28 cellular contexts compared by ENCODE assay signal in the genomic region with DNA sequence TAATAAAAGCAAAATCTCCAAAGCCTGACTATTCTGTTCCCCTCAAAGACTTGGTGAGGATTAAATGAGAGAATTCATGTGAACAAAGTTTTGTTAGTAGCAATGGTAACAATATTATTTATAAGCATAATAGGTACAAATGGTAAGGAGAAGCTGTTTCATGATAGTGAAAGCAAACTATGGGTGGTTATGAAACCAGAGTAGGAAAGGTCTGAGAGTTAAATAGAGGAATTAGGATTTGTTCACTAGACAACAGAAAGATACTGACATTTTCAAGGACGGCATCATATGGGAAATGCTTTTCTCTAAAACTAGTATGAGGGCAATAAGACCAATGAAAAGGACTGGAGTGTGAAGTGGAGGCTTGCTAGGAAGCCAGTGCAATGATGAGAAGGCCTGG.
A peak's percentile ranks its signal among the peaks of the same experiment; 100 is the strongest.
DNase-seq lines count a peak whose midpoint lies in the region; ATAC-seq, FAIRE-seq and TF ChIP-seq lines count a peak whose summit lies in the region.
"Had no signal": no experiment of that assay in that cellular context is flagged by ENCODE, and none has a peak within 500 bp of the region (broad histone marks: within the 10 kb centered on the region; RNA-seq: fewer than 3 reads in every experiment).

No MANE protein-coding gene starts in this region.

- TF ChIP-seq RAD21 in HepG2 (CRISPR knock-in tag; IDR thresholded peaks at IDR 0.05): no peak

- intact Hi-C loops in HepG2 (cut with micrococcal nuclease; ENCODE audit: unreplicated experiment): no loop called here
- intact Hi-C loops in right lobe of liver (cut with DNase I): no loop called here

- no peaks in the 10 kb centered on the region for H4K20me1 ChIP-seq in HepG2 (ENCODE audit: insufficient read depth, low read length)

- TF ChIP-seq CTCF in HepG2 (CRISPR knock-in tag; IDR thresholded peaks at IDR 0.05) (no peak), right lobe of liver (IDR thresholded peaks at IDR 0.05) (no peak), RWPE2 (IDR thresholded peaks at IDR 0.05; ENCODE audit: poor library complexity, severe bottlenecking) (no peak)

- DNase-seq in HepG2 (ENCODE audit: low spot score) (no peak), right lobe of liver (no peak), RWPE2 (ENCODE audit: low spot score) (no peak), HT-29 (ENCODE audit: low spot score) (no peak), GF-D8 (lab: John Stamatoyannopoulos, UW) (no peak), hippocampal formation (lab: John Stamatoyannopoulos, UW) (no peak)
- DNase-seq: activated CD4-positive, alpha-beta T cell treated with anti-CD3 and anti-CD28 coated beads for 36 hours; activated effector memory CD4-positive, alpha-beta T cell treated with anti-CD3 and anti-CD28 coated beads, Interleukin-2, amount 50 U/mL, for 16 hours; activated naive CD8-positive, alpha-beta T cell treated with anti-CD3 and anti-CD28 coated beads, Interleukin-2, amount 10 ng/mL, durations not matched to agents 7 days and 5 days; activated T-cell treated with anti-CD3 and anti-CD28 coated beads for 4 hours; CD4-positive, CD25-positive, alpha-beta regulatory T cell; central memory CD4-positive, alpha-beta T cell; gastrocnemius medialis; GM23248; HFFc6; immature natural killer cell; Kasumi-1; NCI-H446 treated with DMSO at 0.1 percent for 48 hours; NCI-H82; OCI-M1; sigmoid colon; uterus had no signal

- in situ Hi-C loops in HepG2 (cut with HindIII; ENCODE audit: extremely low pct_ligation_motif_present, low pct_unique_long_range_greater_than_20kb): no loop called here

- BruUV-seq in HepG2 (replicated peaks; lab: Mats Ljungman, UMichigan): no TSS peak

- CTCF ChIA-PET in HepG2 (lab: Yijun Ruan, JAX; ENCODE audit: low intra/inter-chr PET ratio, low total read pairs): no interaction called here

- WGBS in HepG2 (ENCODE audit: low lambda C conversion rate): 100% methylated on average over 1 of the region's 1 CpG
- WGBS in right lobe of liver (ENCODE audit: insufficient coverage, low coverage, low lambda C conversion rate, missing lambda C conversion rate): 38% methylated on average over 1 of the region's 1 CpG

- TF ChIP-seq EP300 in HepG2 (IDR thresholded peaks at IDR 0.05; ENCODE audit: low read depth in 2 of 2, low read length in 2 of 2) (no peak), HepG2 (CRISPR knock-in tag; IDR thresholded peaks at IDR 0.05; ENCODE audit: borderline replicate concordance) (no peak)

- peaks cover 2 to 4% of the 10 kb centered on the region in 2 experiments; a peak in 2 of 5 replicates for H3K36me3 ChIP-seq in HepG2 (replicated peaks in 1 of 2; ENCODE audit: control insufficient read depth in 1 of 2, insufficient read depth in 2 of 2, low read length in 2 of 2)
- peaks cover 0 to 19% (median 4%) of the 10 kb centered on the region in 4 donors for H3K36me3 ChIP-seq in right lobe of liver
- peaks cover 7% of the 10 kb centered on the region; the same call in 1 of the 2 replicates for H3K36me3 ChIP-seq in RWPE2 (ENCODE audit: low read depth)
- H3K36me3 ChIP-seq: ascending aorta, gastrocnemius medialis, uterus had no signal

- no peak for TF ChIP-seq POLR2A in HepG2 (IDR thresholded peaks at IDR 0.05; ENCODE audit: insufficient read depth in 1 of 2, low read depth in 2 of 2, low read length in 2 of 2)
- TF ChIP-seq POLR2A in right lobe of liver (IDR thresholded peaks at IDR 0.05): no peak

- H3K27ac ChIP-seq in HepG2 (ENCODE audit: extremely low read length, insufficient read depth, low read length) (peak overlapping the region; percentile 57), right lobe of liver (no peak overlapping the region), RWPE2 (ENCODE audit: poor library complexity, severe bottlenecking) (peak overlapping the region; percentile 82)
- H3K27ac ChIP-seq: ascending aorta, gastrocnemius medialis, GM23248, sigmoid colon, SK-N-MC, uterus had no signal

- H3K9me3 ChIP-seq in HepG2 (ENCODE audit: low read length) (no peaks in the 10 kb centered on the region), right lobe of liver (no peaks in the 10 kb centered on the region), RWPE2 (ENCODE audit: severe bottlenecking) (no peaks in the 10 kb centered on the region)
- H3K9me3 ChIP-seq: ascending aorta, gastrocnemius medialis, sigmoid colon, uterus had no signal

- H3K4me2 ChIP-seq in HepG2 (ENCODE audit: low read depth, low read length): no peak overlapping the region

- H3K9ac ChIP-seq in HepG2 (ENCODE audit: insufficient read depth, low read depth, low read length): no peak overlapping the region
- H3K9ac ChIP-seq: GM23248 had no signal

- H3K79me2 ChIP-seq in HepG2 (ENCODE audit: insufficient read depth, low read length): no peaks in the 10 kb centered on the region

- no peak for FAIRE-seq in HepG2 (lab: Jason Lieb, UNC)
- FAIRE-seq: endometrium, GM12892 had no signal

- H3K4me3 ChIP-seq in HepG2 (replicated peaks in 1 of 3; ENCODE audit: insufficient read depth in 1 of 3, low read depth in 2 of 3, low read length in 3 of 3): no peak overlapping the region
- no peak overlapping the region for H3K4me3 ChIP-seq in right lobe of liver
- no peak overlapping the region for H3K4me3 ChIP-seq in RWPE2 (ENCODE audit: severe bottlenecking)
- H3K4me3 ChIP-seq: ascending aorta, gastrocnemius medialis, GM23248, sigmoid colon, SK-N-MC, uterus had no signal

- no peaks in the 10 kb centered on the region for H3K27me3 ChIP-seq in HepG2 (ENCODE audit: control insufficient read depth in 1 of 2, insufficient read depth in 2 of 2, low read length in 2 of 2)
- H3K27me3 ChIP-seq in right lobe of liver: no peaks in the 10 kb centered on the region
- no peaks in the 10 kb centered on the region for H3K27me3 ChIP-seq in RWPE2 (ENCODE audit: insufficient read depth, poor library complexity, severe bottlenecking)
- H3K27me3 ChIP-seq: ascending aorta, gastrocnemius medialis, sigmoid colon, uterus had no signal

- POLR2A ChIA-PET in HepG2 (lab: Yijun Ruan, JAX): no interaction called here

- H3K4me1 ChIP-seq in HepG2 (ENCODE audit: insufficient read depth, low read length) (peaks cover 17% of the 10 kb centered on the region), right lobe of liver (no peaks in the 10 kb centered on the region), RWPE2 (ENCODE audit: insufficient read depth, poor library complexity, severe bottlenecking) (peaks cover 19% of the 10 kb centered on the region)
- H3K4me1 ChIP-seq: ascending aorta, gastrocnemius medialis, uterus had no signal

- no peak overlapping the region for H2AFZ ChIP-seq in HepG2 (ENCODE audit: low read length)
- H2AFZ ChIP-seq: GM23248 had no signal

- no peak for ATAC-seq in HepG2
- ATAC-seq in right lobe of liver: no peak
- ATAC-seq in HG02885 (IDR thresholded peaks at IDR 0.05; ENCODE audit: poor library complexity, unreplicated experiment): peak; percentile 41
- no peak for ATAC-seq in RWPE2 (ENCODE audit: low read depth)
- no peak for ATAC-seq in HG03565 (IDR thresholded peaks at IDR 0.05; ENCODE audit: unreplicated experiment)
- ATAC-seq: activated CD4-positive, alpha-beta T cell treated with anti-CD3 and anti-CD28 coated beads for 36 hours; gastrocnemius medialis had no signal

TF ChIP-seq in HepG2, 621 proteins besides CTCF, POLR2A, EP300 and RAD21 (continues in another document):
- TF ChIP-seq WIZ (CRISPR knock-in tag; IDR thresholded peaks at IDR 0.05) (no peak), SPEN (CRISPR knock-in tag; IDR thresholded peaks at IDR 0.05; ENCODE audit: low read depth) (no peak), ZNF552 (CRISPR knock-in tag; IDR thresholded peaks at IDR 0.05; ENCODE audit: borderline replicate concordance) (no peak), HMGA1 (CRISPR knock-in tag; conservative IDR thresholded peaks at IDR 0.05) (no peak), ZNF337 (CRISPR knock-in tag; IDR thresholded peaks at IDR 0.05; ENCODE audit: borderline replicate concordance, low read depth) (no peak), IRX3 (CRISPR knock-in tag; IDR thresholded peaks at IDR 0.05; ENCODE audit: borderline replicate concordance, low read depth) (no peak), ZBTB42 (CRISPR knock-in tag; IDR thresholded peaks at IDR 0.05) (no peak), SRSF4 (IDR thresholded peaks at IDR 0.05; ENCODE audit: low read depth, low read length, poor library complexity, severe bottlenecking) (no peak), ZNF792 (CRISPR knock-in tag; IDR thresholded peaks at IDR 0.05) (no peak), ISX (CRISPR knock-in tag; conservative IDR thresholded peaks at IDR 0.05) (no peak), NKX3-1 (CRISPR knock-in tag; IDR thresholded peaks at IDR 0.05) (no peak), ZFY (CRISPR knock-in tag; IDR thresholded peaks at IDR 0.05) (no peak)
- TF ChIP-seq, protein P1, sequence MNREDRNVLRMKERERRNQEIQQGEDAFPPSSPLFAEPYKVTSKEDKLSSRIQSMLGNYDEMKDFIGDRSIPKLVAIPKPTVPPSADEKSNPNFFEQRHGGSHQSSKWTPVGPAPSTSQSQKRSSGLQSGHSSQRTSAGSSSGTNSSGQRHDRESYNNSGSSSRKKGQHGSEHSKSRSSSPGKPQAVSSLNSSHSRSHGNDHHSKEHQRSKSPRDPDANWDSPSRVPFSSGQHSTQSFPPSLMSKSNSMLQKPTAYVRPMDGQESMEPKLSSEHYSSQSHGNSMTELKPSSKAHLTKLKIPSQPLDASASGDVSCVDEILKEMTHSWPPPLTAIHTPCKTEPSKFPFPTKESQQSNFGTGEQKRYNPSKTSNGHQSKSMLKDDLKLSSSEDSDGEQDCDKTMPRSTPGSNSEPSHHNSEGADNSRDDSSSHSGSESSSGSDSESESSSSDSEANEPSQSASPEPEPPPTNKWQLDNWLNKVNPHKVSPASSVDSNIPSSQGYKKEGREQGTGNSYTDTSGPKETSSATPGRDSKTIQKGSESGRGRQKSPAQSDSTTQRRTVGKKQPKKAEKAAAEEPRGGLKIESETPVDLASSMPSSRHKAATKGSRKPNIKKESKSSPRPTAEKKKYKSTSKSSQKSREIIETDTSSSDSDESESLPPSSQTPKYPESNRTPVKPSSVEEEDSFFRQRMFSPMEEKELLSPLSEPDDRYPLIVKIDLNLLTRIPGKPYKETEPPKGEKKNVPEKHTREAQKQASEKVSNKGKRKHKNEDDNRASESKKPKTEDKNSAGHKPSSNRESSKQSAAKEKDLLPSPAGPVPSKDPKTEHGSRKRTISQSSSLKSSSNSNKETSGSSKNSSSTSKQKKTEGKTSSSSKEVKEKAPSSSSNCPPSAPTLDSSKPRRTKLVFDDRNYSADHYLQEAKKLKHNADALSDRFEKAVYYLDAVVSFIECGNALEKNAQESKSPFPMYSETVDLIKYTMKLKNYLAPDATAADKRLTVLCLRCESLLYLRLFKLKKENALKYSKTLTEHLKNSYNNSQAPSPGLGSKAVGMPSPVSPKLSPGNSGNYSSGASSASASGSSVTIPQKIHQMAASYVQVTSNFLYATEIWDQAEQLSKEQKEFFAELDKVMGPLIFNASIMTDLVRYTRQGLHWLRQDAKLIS (CRISPR knock-in tag; IDR thresholded peaks at IDR 0.05): no peak

Comparison
In these comparisons a context has a peak if more than half of its experiments do, and no peak if none do; other contexts are left out.
1. H3K27ac ChIP-seq: peak in HepG2 (single experiment) and RWPE2 (single experiment); none in right lobe of liver (0 of 3).